Comparison of ENCODE assay signal across 8 cellular contexts in genomic region chrX:153600032-153600373, GRCh38. TPM values are rescaled to one million over a fixed set of nuclear protein-coding genes. Genes with fewer than 3 reads are reported as not detected.
DNase-seq lines count a peak whose midpoint lies in the region; ATAC-seq, FAIRE-seq and TF ChIP-seq lines count a peak whose summit lies in the region.

No MANE protein-coding gene starts in this region.

- BruUV-seq in GM12878 (replicated peaks; lab: Mats Ljungman, UMichigan) = no TSS peak

- peaks cover 19% of the 10 kb centered on the region; the same call in 1 of the 2 replicates for H3K36me3 ChIP-seq in KOPT-K1 (ENCODE audit: insufficient read depth, low read length)
- no peaks in the 10 kb centered on the region; a peak in 1 of 4 replicates for H3K36me3 ChIP-seq in GM12878 (ENCODE audit: control insufficient read depth in 2 of 2, insufficient read depth in 2 of 2, low read length in 1 of 2)
- no peaks in the 10 kb centered on the region for H3K36me3 ChIP-seq in mucosa of rectum (ENCODE audit: control insufficient read depth in 2 of 2, insufficient read depth in 2 of 2, low read length in 2 of 2)

- SMC1A ChIA-PET in GM12878 (lab: Charles Lee; ENCODE audit: uncharacterized antibody, unreplicated experiment) = interaction anchor here (1.2 to 1.6 kb wide), 2 partner anchors 8 to 61 kb away, joined by 3 read pairs; no protein-coding TSS in a partner anchor

- WGBS in GM12878 (ENCODE audit: insufficient coverage, insufficient replicate concordance, low lambda C conversion rate, missing lambda C conversion rate) = 13% methylated on average over 2 of the region's 2 CpGs

- POLR2A ChIA-PET in GM12878 (lab: Charles Lee) = no interaction called here

- H3K27ac ChIP-seq in KOPT-K1 (ENCODE audit: low read depth, low read length, poor library complexity, severe bottlenecking) (peak overlapping the region; percentile 72), GM12878 (ENCODE audit: control insufficient read depth, insufficient read depth) (no peak overlapping the region), mucosa of rectum (ENCODE audit: low read depth in 2 of 2, low read length in 2 of 2) (no peak overlapping the region)

- no peaks in the 10 kb centered on the region; the same call in 1 of the 2 replicates for H3K4me1 ChIP-seq in GM12878 (ENCODE audit: control insufficient read depth, insufficient read depth, low read length)
- peaks cover 0 to 5% of the 10 kb centered on the region in 2 donors for H3K4me1 ChIP-seq in mucosa of rectum (ENCODE audit: control insufficient read depth in 2 of 2, insufficient read depth in 2 of 2, low read length in 2 of 2)

- in situ Hi-C loops in GM12878 (cut with MboI) = loop anchor here (10.0 kb wide), 1 partner anchor 115 kb away; no protein-coding TSS in a partner anchor

- peak overlapping the region; percentile 70; the same call in 1 of the 2 replicates for H3K9ac ChIP-seq in GM12878 (ENCODE audit: control insufficient read depth, insufficient read depth, low read length)
- H3K9ac ChIP-seq in mucosa of rectum (ENCODE audit: low read depth in 1 of 2, low read length in 2 of 2) = peak overlapping the region; percentile 57 to 64

- CTCF ChIA-PET in GM12878 (lab: Yijun Ruan, JAX) = interaction anchor here (1.1 to 4.2 kb wide), 5 partner anchors 9 to 67 kb away, joined by 3 to 18 read pairs (median 4); no protein-coding TSS in a partner anchor

- DNase-seq in CD1c-positive myeloid dendritic cell (ENCODE audit: extremely low spot score) (peak; percentile 10), GM12878 (ENCODE audit: low read depth, low spot score) (no peak), epidermal melanocyte (ENCODE audit: insufficient read length, low spot score) (no peak)
- DNase-seq in stimulated activated CD4-positive, alpha-beta T cell treated with anti-CD3 and anti-CD28 coated beads, Interleukin-4, amount 100 ng/mL, for 4 hours = no peak

- H3K4me3 ChIP-seq in GM12878 (peak overlapping the region; percentile 57), mucosa of rectum (ENCODE audit: low read length in 2 of 2) (peak overlapping the region; percentile 72 to 85)

- H3K79me2 ChIP-seq in GM12878 (ENCODE audit: control insufficient read depth, insufficient read depth, low read length) = peaks cover 14% of the 10 kb centered on the region

- peak; percentile 25; the same call in 2 of the 3 replicates for ATAC-seq in GM12878
- no peak for ATAC-seq in HG02938 (IDR thresholded peaks at IDR 0.05; ENCODE audit: unreplicated experiment)
- ATAC-seq in GM18505 (IDR thresholded peaks at IDR 0.05; ENCODE audit: unreplicated experiment) = no peak

- intact Hi-C loops in GM12878 (cut with micrococcal nuclease; ENCODE audit: unreplicated experiment) = no loop called here

- no peak for TF ChIP-seq CTCF in GM12878 (IDR thresholded peaks at IDR 0.05 in 2 of 3, conservative IDR thresholded peaks at IDR 0.05 in 1 of 3; ENCODE audit: control insufficient read depth in 2 of 3, extremely low read depth in 1 of 3, insufficient read depth in 1 of 3, low read depth in 3 of 3, low read length in 3 of 3)

- no peak for TF ChIP-seq RAD21 in GM12878 (IDR thresholded peaks at IDR 0.05; ENCODE audit: insufficient read depth, low read depth, low read length)

- RAD21 ChIA-PET in GM12878 (lab: Charles Lee; ENCODE audit: unreplicated experiment) = interaction anchor here (0.5 kb wide), 1 partner anchor 12 kb away, joined by 4 read pairs; no protein-coding TSS in a partner anchor

- H2AFZ ChIP-seq in GM12878 (ENCODE audit: control insufficient read depth, low read depth, low read length) = peak overlapping the region; percentile 74

- TF ChIP-seq POLR2A in GM12878 (IDR thresholded peaks at IDR 0.05; ENCODE audit: low read depth, low read length) (no peak), GM18505 (IDR thresholded peaks at IDR 0.05; ENCODE audit: borderline replicate concordance, extremely low read depth, insufficient read depth, insufficient read length) (no peak)

- no peaks in the 10 kb centered on the region for H4K20me1 ChIP-seq in GM12878 (ENCODE audit: control insufficient read depth, insufficient read depth)

- FAIRE-seq in GM12878 (lab: Jason Lieb, UNC) = no peak

- H3K9me3 ChIP-seq in KOPT-K1 (ENCODE audit: insufficient read depth, low read length, poor library complexity, severe bottlenecking) (no peaks in the 10 kb centered on the region), GM12878 (replicated peaks; ENCODE audit: control insufficient read depth, insufficient read depth, low read length) (no peaks in the 10 kb centered on the region; the same call in 2 of the 3 replicates), mucosa of rectum (ENCODE audit: control insufficient read depth in 2 of 2, low read length in 2 of 2) (no peaks in the 10 kb centered on the region)

- no peaks in the 10 kb centered on the region for H3K27me3 ChIP-seq in GM12878 (replicated peaks in 1 of 2; ENCODE audit: control insufficient read depth in 2 of 2, insufficient read depth in 2 of 2, low read length in 1 of 2)
- H3K27me3 ChIP-seq in mucosa of rectum (ENCODE audit: control insufficient read depth in 2 of 2, insufficient read depth in 2 of 2, low read length in 2 of 2) = peaks cover 2% of the 10 kb centered on the region in 2 donors

- H3K4me2 ChIP-seq in GM12878 (ENCODE audit: control insufficient read depth, insufficient read depth) = peak overlapping the region; percentile 45

- TF ChIP-seq EP300 in GM12878 (IDR thresholded peaks at IDR 0.05; ENCODE audit: borderline replicate concordance in 1 of 2, control insufficient read depth in 1 of 2, low read depth in 2 of 2, low read length in 2 of 2) = no peak

TF ChIP-seq in GM12878, 131 proteins besides CTCF, POLR2A, EP300 and RAD21 (continues in another document):
- TF ChIP-seq IKZF1 (conservative IDR thresholded peaks at IDR 0.05) (no peak), ZBTB40 (IDR thresholded peaks at IDR 0.05; ENCODE audit: borderline replicate concordance) (peak; percentile 48; the same call in 1 of the 2 replicates)

RNA-seq across cellular contexts. Expression of gene CCNQ, which starts 1.1 kb away (rescaled TPM):
- total RNA-seq in GM12878 (2013; cell fraction: nucleolus; rRNA removed) = 3.3 and 3.6 TPM in 2 replicates
- 32.4 and 36.2 TPM in 2 replicates for total RNA-seq in GM12878 (2014; rRNA removed)
- total RNA-seq in GM12878 (2014; rRNA removed; fragmentation: Illumina TruSeq; extraction: Trizol) = 12.7 and 14.4 TPM in 2 replicates
- 20.5 and 24.8 TPM in 2 replicates for total RNA-seq in GM12878 (2021)
- polyA plus RNA-seq in GM12878 (2011; ENCODE audit: low read depth) = 7.4 TPM
- 8.4 and 11.9 TPM in 2 replicates for polyA plus RNA-seq in GM12878 (2011; rRNA removed)
- polyA plus RNA-seq in GM12878 (2011; cell fraction: cytosol; rRNA removed) = 24.0 and 24.2 TPM in 2 replicates
- 10.1 and 12.5 TPM in 2 replicates for polyA plus RNA-seq in GM12878 (2011; cell fraction: nucleus; rRNA removed)
- 10.1 and 12.1 TPM in 2 replicates for polyA plus RNA-seq in GM12878 (2012)
- 13.4 and 15.9 TPM in 2 replicates for polyA plus RNA-seq in GM12878 (2014; fragmentation: Illumina TruSeq; extraction: Trizol)
- 1 to 10 TPM in 1 of 2 experiments, under 1 TPM in 1; 0.45 to 2.8 TPM for polyA plus RNA-seq in GM12878 (2014; fragmentation: Nextera tagmentation; extraction: Ambion mirVana)
- 35.7 and 39.8 TPM in 2 replicates for polyA plus RNA-seq in GM12878 (2014; rRNA removed)
- 10 to 100 TPM; 27.4 to 29.0 TPM for polyA plus RNA-seq in GM12878 (2016; fragmentation: Nextera tagmentation; extraction: Ambion mirVana)
- polyA minus RNA-seq in GM12878 (2011; rRNA and poly(A)+ RNA removed) = 7.3 and 10.5 TPM in 2 replicates
- 3.2 and 5.7 TPM in 2 replicates for polyA minus RNA-seq in GM12878 (2011; cell fraction: cytosol; rRNA and poly(A)+ RNA removed)
- 2.5 and 4.3 TPM in 2 replicates for polyA minus RNA-seq in GM12878 (2011; cell fraction: nucleus; rRNA and poly(A)+ RNA removed)

RNA-seq across cellular contexts. Expression of gene DUSP9, which starts 47.0 kb away (rescaled TPM):
- not detected in 2 replicates for total RNA-seq in GM12878 (2013; cell fraction: nucleolus; rRNA removed)
- not detected in 2 replicates for total RNA-seq in GM12878 (2014; rRNA removed)
- not detected in 2 replicates for total RNA-seq in GM12878 (2014; rRNA removed; fragmentation: Illumina TruSeq; extraction: Trizol)
- 0.08 and 0.10 TPM in 2 replicates for total RNA-seq in GM12878 (2021)
- polyA plus RNA-seq in GM12878 (2011; ENCODE audit: low read depth) = not detected
- polyA plus RNA-seq in GM12878 (2011; rRNA removed) = not detected in 2 replicates
- 0.03 TPM in 1 of 2 replicates, not detected in the other for polyA plus RNA-seq in GM12878 (2011; cell fraction: cytosol; rRNA removed)
- 0.04 and 0.06 TPM in 2 replicates for polyA plus RNA-seq in GM12878 (2011; cell fraction: nucleus; rRNA removed)
- polyA plus RNA-seq in GM12878 (2012) = not detected in 2 replicates
- not detected in 2 replicates for polyA plus RNA-seq in GM12878 (2014; fragmentation: Illumina TruSeq; extraction: Trizol)
- polyA plus RNA-seq in GM12878 (2014; fragmentation: Nextera tagmentation; extraction: Ambion mirVana) = not detected
- polyA plus RNA-seq in GM12878 (2014; rRNA removed) = not detected in 2 replicates
- polyA plus RNA-seq in GM12878 (2016; fragmentation: Nextera tagmentation; extraction: Ambion mirVana) = not detected
- polyA minus RNA-seq in GM12878 (2011; rRNA and poly(A)+ RNA removed) = not detected in 2 replicates
- 0.53 TPM in 1 of 2 replicates, not detected in the other for polyA minus RNA-seq in GM12878 (2011; cell fraction: cytosol; rRNA and poly(A)+ RNA removed)
- not detected in 2 replicates for polyA minus RNA-seq in GM12878 (2011; cell fraction: nucleus; rRNA and poly(A)+ RNA removed)
